Comparison of ENCODE assay signal across 16 cellular contexts in genomic region chr10:1255166-1255565, GRCh38.
A peak's percentile ranks its signal among the peaks of the same experiment; 100 is the strongest.
DNase-seq lines count a peak whose midpoint lies in the region; ATAC-seq and TF ChIP-seq lines count a peak whose summit lies in the region.
"Had no signal": no experiment of that assay in that cellular context is flagged by ENCODE, and none has a peak within 500 bp of the region (broad histone marks: within the 10 kb centered on the region; RNA-seq: fewer than 3 reads in every experiment).

No MANE protein-coding gene starts in this region.

- no TSS peak for BruUV-seq in A673 (replicated peaks; lab: Mats Ljungman, UMichigan)

- H3K4me1 ChIP-seq in A673 (ENCODE audit: insufficient read depth, low read length, poor library complexity, severe bottlenecking): no peaks in the 10 kb centered on the region
- H3K4me1 ChIP-seq in neural progenitor cell: peaks cover 5% of the 10 kb centered on the region
- no peaks in the 10 kb centered on the region for H3K4me1 ChIP-seq in BE2C
- peaks cover 0 to 4% (median 0%) of the 10 kb centered on the region in 4 donors for H3K4me1 ChIP-seq in stomach
- H3K4me1 ChIP-seq: esophagus squamous epithelium had no signal

- H3K9me3 ChIP-seq in A673 (ENCODE audit: low read depth, low read length, poor library complexity, severe bottlenecking): no peaks in the 10 kb centered on the region
- H3K9me3 ChIP-seq in neural progenitor cell (ENCODE audit: low read depth): no peaks in the 10 kb centered on the region
- no peaks in the 10 kb centered on the region; the same call in 1 of the 2 replicates for H3K9me3 ChIP-seq in BE2C
- H3K9me3 ChIP-seq in stomach: peaks cover 0 to 3% (median 0%) of the 10 kb centered on the region in 4 donors
- H3K9me3 ChIP-seq: esophagus squamous epithelium had no signal

- peak overlapping the region; percentile 36 for H3K4me3 Mint-ChIP-seq in neural progenitor cell
- H3K4me3 Mint-ChIP-seq in activated T-cell treated with anti-CD3 and anti-CD28 coated beads, Interleukin-2, amount 50 U/mL, for 4 hours: no peak overlapping the region

- H3K4me3 ChIP-seq in A673 (ENCODE audit: low read depth, low read length, poor library complexity, severe bottlenecking) (no peak overlapping the region), neural progenitor cell (no peak overlapping the region), BE2C (ENCODE audit: low read depth, low read length) (no peak overlapping the region), stomach (no peak overlapping the region)
- H3K4me3 ChIP-seq: esophagus squamous epithelium, smooth muscle cell had no signal

- CTCF ChIA-PET in A673 (lab: Charles Lee): no interaction called here

- no peaks in the 10 kb centered on the region for H4K20me1 ChIP-seq in neural progenitor cell (ENCODE audit: low read depth)

- peak overlapping the region; percentile 77 for H3K27ac Mint-ChIP-seq in neural progenitor cell
- H3K27ac Mint-ChIP-seq: activated T-helper 2 cell treated with anti-CD3 and anti-CD28 coated beads, Interferon-gamma antibody, Interleukin-2, Interleukin-4, amounts not matched to agents 10 μg/mL and 5 μg/mL and 100 μg/mL, durations not matched to agents 14 hours and 24 hours and 36 hours had no signal

- no peaks in the 10 kb centered on the region for H3F3A ChIP-seq in neural progenitor cell (ENCODE audit: low read depth)

- ATAC-seq in activated T-cell treated with anti-CD3 and anti-CD28 coated beads, Interleukin-2, amount 50 U/mL, for 4 hours: no peak

- no peak for TF ChIP-seq EP300 in stomach (IDR thresholded peaks at IDR 0.05)

- no peak overlapping the region for H3K27ac ChIP-seq in A673 (ENCODE audit: low read depth, low read length, poor library complexity, severe bottlenecking)
- H3K27ac ChIP-seq in caudate nucleus (ENCODE audit: low read depth, low read length): peak overlapping the region; percentile 75
- H3K27ac ChIP-seq in neural progenitor cell: no peak overlapping the region
- no peak overlapping the region for H3K27ac ChIP-seq in stomach
- H3K27ac ChIP-seq: esophagus squamous epithelium had no signal

- no peak for TF ChIP-seq CTCF in A673 (conservative IDR thresholded peaks at IDR 0.05; ENCODE audit: low read depth, low read length)
- TF ChIP-seq CTCF in neural progenitor cell (IDR thresholded peaks at IDR 0.05): no peak
- no peak for TF ChIP-seq CTCF in BE2C (IDR thresholded peaks at IDR 0.05; ENCODE audit: low read depth, low read length)
- no peak for TF ChIP-seq CTCF in stomach (IDR thresholded peaks at IDR 0.05)

- DNase-seq in A673 (ENCODE audit: low spot score) (peak; percentile 21), GF-D8 (lab: John Stamatoyannopoulos, UW) (peak; percentile 25), caudate nucleus (lab: John Stamatoyannopoulos, UW) (peak in 20 of 61 donors; percentile 14 to 67 (median 28)), neural progenitor cell (ENCODE audit: low spot score) (no peak), BE2C (no peak), stomach (no peak)
- DNase-seq in activated T-cell treated with anti-CD3 and anti-CD28 coated beads, Interleukin-2, amount 50 U/mL, for 4 hours: no peak
- DNase-seq: dermis blood vessel endothelial cell, DMS79, esophagus squamous epithelium, NCI-H187, NCI-H524, occipital lobe, T1000 had no signal

- no peak for TF ChIP-seq POLR2A in stomach (IDR thresholded peaks at IDR 0.05)

- 70 to 80% (median 80%) methylated on average over 8 of the region's 8 CpGs for WGBS in stomach, 5 donors

- intact Hi-C loops in A673 (cut with micrococcal nuclease; ENCODE audit: unreplicated experiment): no loop called here
- intact Hi-C loops in stomach (cut with DNase I; ENCODE audit: low total_unique reads): no loop called here

- H3K4me1 Mint-ChIP-seq in neural progenitor cell: peaks cover 27% of the 10 kb centered on the region
- peaks cover 13% of the 10 kb centered on the region for H3K4me1 Mint-ChIP-seq in activated T-cell treated with anti-CD3 and anti-CD28 coated beads, Interleukin-2, amount 50 U/mL, for 4 hours (ENCODE audit: low read depth)

- no peak overlapping the region for H3K4me2 ChIP-seq in neural progenitor cell
- H3K4me2 ChIP-seq: smooth muscle cell had no signal

- H3K36me3 ChIP-seq in A673 (ENCODE audit: insufficient read depth, low read length, poor library complexity, severe bottlenecking) (no peaks in the 10 kb centered on the region), neural progenitor cell (no peaks in the 10 kb centered on the region), BE2C (no peaks in the 10 kb centered on the region), stomach (no peaks in the 10 kb centered on the region)
- H3K36me3 ChIP-seq: esophagus squamous epithelium had no signal

- POLR2A ChIA-PET in A673 (lab: Charles Lee; ENCODE audit: low non-redundant PET): no interaction called here

- peaks cover 6% of the 10 kb centered on the region for H3K9me3 Mint-ChIP-seq in neural progenitor cell
- H3K9me3 Mint-ChIP-seq in activated T-cell treated with anti-CD3 and anti-CD28 coated beads, Interleukin-2, amount 50 U/mL, for 4 hours: no peaks in the 10 kb centered on the region

- H3K36me3 Mint-ChIP-seq in neural progenitor cell: no peaks in the 10 kb centered on the region
- no peaks in the 10 kb centered on the region for H3K36me3 Mint-ChIP-seq in activated T-cell treated with anti-CD3 and anti-CD28 coated beads, Interleukin-2, amount 50 U/mL, for 4 hours (ENCODE audit: insufficient read depth)

- no peak overlapping the region for H3K9ac ChIP-seq in neural progenitor cell

- no peak overlapping the region for H2AFZ ChIP-seq in neural progenitor cell (replicated peaks)

- H3K27me3 Mint-ChIP-seq in neural progenitor cell (ENCODE audit: insufficient read depth, low read depth): peaks cover 6% of the 10 kb centered on the region
- peaks cover 39% of the 10 kb centered on the region for H3K27me3 Mint-ChIP-seq in activated T-cell treated with anti-CD3 and anti-CD28 coated beads, Interleukin-2, amount 50 U/mL, for 4 hours (ENCODE audit: low read depth)

- H3K27me3 ChIP-seq in A673 (replicated peaks; ENCODE audit: insufficient read depth, low read depth, low read length, poor library complexity): peaks cover 48% of the 10 kb centered on the region
- H3K27me3 ChIP-seq in neural progenitor cell: no peaks in the 10 kb centered on the region
- H3K27me3 ChIP-seq in BE2C: no peaks in the 10 kb centered on the region
- H3K27me3 ChIP-seq in stomach: peaks cover 0 to 33% (median 10%) of the 10 kb centered on the region in 3 donors

- H3K79me2 ChIP-seq in neural progenitor cell (ENCODE audit: low read depth): no peaks in the 10 kb centered on the region

Comparison
In these comparisons a context has a peak if more than half of its experiments do, and no peak if none do; other contexts are left out.
1. DNase-seq: peak in A673 (single experiment) and GF-D8 (single experiment); none in neural progenitor cell (single experiment), activated T-cell treated with anti-CD3 and anti-CD28 coated beads, Interleukin-2, amount 50 U/mL, for 4 hours (single experiment), BE2C (single experiment) and stomach (single experiment).